7 cellular contexts compared by ENCODE assay signal in the genomic region with DNA sequence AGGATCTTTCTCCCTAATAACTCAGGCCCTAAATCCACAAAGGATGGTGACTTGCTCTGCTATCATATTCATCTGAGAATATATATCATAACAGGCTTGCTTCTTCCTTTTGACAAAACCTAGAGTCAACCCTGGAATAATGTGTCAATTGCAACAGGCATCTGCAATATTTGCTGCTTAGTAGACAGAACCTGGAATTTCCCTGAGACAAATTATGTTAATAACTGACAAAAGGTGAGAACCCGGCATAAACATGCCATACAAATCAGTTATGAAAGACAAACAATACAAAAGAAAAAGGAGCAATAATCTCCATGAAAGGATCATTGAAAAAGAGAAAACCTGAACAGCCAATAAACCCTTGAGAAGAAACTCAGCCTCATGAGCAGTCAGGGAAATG.
"Had no signal": no experiment of that assay in that cellular context is flagged by ENCODE, and none has a peak within 500 bp of the region (broad histone marks: within the 10 kb centered on the region; RNA-seq: fewer than 3 reads in every experiment).

No MANE protein-coding gene starts in this region.

- H3K9me3 Mint-ChIP-seq: IgD-negative memory B cell had no signal

- DNase-seq: IMR-90, KBM-7, KG1 had no signal

- H3K4me3 ChIP-seq: K562 had no signal

- H3K4me1 Mint-ChIP-seq: IgD-negative memory B cell had no signal

- ATAC-seq: HepG2, K562 had no signal

- H3K27ac Mint-ChIP-seq: IgD-negative memory B cell had no signal

- H3K4me3 Mint-ChIP-seq: IgD-negative memory B cell had no signal

- H3K27ac ChIP-seq: HL-60 had no signal
